Comparison of ENCODE assay signal across 3 cellular contexts in genomic region chr20:43655176-43655575, GRCh38. TPM values are rescaled to one million over a fixed set of nuclear protein-coding genes. Genes with fewer than 3 reads are reported as not detected.
"Had no signal": no experiment of that assay in that cellular context is flagged by ENCODE, and none has a peak within 500 bp of the region (broad histone marks: within the 10 kb centered on the region; RNA-seq: fewer than 3 reads in every experiment).

No MANE protein-coding gene starts in this region.

RNA-seq across cellular contexts. Expression of gene MYBL2, which starts 11.7 kb away (rescaled TPM):
- total RNA-seq: right atrium auricular region had no signal
- polyA plus RNA-seq: naive thymus-derived CD4-positive, alpha-beta T cell; neural cell had no signal
